18 cellular contexts compared by ENCODE assay signal in genomic region chr22:42111798-42112197, GRCh38. TPM values are rescaled to one million over a fixed set of nuclear protein-coding genes. Genes with fewer than 3 reads are reported as not detected.
DNase-seq lines count a peak whose midpoint lies in the region; ATAC-seq and TF ChIP-seq lines count a peak whose summit lies in the region.
"Had no signal": no experiment of that assay in that cellular context is flagged by ENCODE, and none has a peak within 500 bp of the region (broad histone marks: within the 10 kb centered on the region; RNA-seq: fewer than 3 reads in every experiment).

No MANE protein-coding gene starts in this region.

- no peak for ATAC-seq in left lung
- ATAC-seq: GM12878 had no signal

- no CpG with 5 or more reads among the region's 4 CpGs for WGBS in mesendoderm (ENCODE audit: extremely low coverage, insufficient coverage, low lambda C conversion rate)

- peak overlapping the region; percentile 61 for H2BK120ac ChIP-seq in mesendoderm (ENCODE audit: low read depth, low read length)

- H3K4me3 ChIP-seq in HFF-Myc (replicated peaks; ENCODE audit: low read depth, low read length), result no peak overlapping the region
- H3K4me3 ChIP-seq in mesendoderm (ENCODE audit: low read length), result no peak overlapping the region
- H3K4me3 ChIP-seq in left lung, result no peak overlapping the region
- H3K4me3 ChIP-seq: GM12878, SJCRH30 had no signal

- no peak overlapping the region for H3K4ac ChIP-seq in mesendoderm (ENCODE audit: low read depth, low read length)

- intact Hi-C loops in left lung (cut with DNase I), result loop anchor here in 1 of 2 donors (10.0 kb wide), 1 partner anchor 147 kb away; the partner anchor contains the start of gene SEPTIN3

- peak overlapping the region; percentile 44 for H3K56ac ChIP-seq in mesendoderm (ENCODE audit: low read length)

- peak overlapping the region; percentile 10 for H2BK5ac ChIP-seq in mesendoderm (ENCODE audit: low read length)

- H3K27ac ChIP-seq in mesendoderm (ENCODE audit: low read depth, low read length) (peak overlapping the region; percentile 41), left lung (no peak overlapping the region)
- H3K27ac ChIP-seq: SJCRH30 had no signal

- no peaks in the 10 kb centered on the region for H3K79me2 ChIP-seq in mesendoderm (ENCODE audit: control insufficient read depth, insufficient read depth, low read length)

- H2BK15ac ChIP-seq in mesendoderm (replicated peaks; ENCODE audit: low read depth), result no peak overlapping the region

- H3K9me3 ChIP-seq in left lung, result peaks cover 0 to 16% of the 10 kb centered on the region in 2 donors
- H3K9me3 ChIP-seq: BE2C, SJCRH30 had no signal

- no peak overlapping the region for H3K9ac ChIP-seq in mesendoderm (ENCODE audit: low read length)

- H3K36me3 ChIP-seq in mesendoderm (ENCODE audit: control insufficient read depth, insufficient read depth, low read length) (no peaks in the 10 kb centered on the region), left lung (no peaks in the 10 kb centered on the region)
- H3K36me3 ChIP-seq: BE2C, SJCRH30 had no signal

- H3K27me3 ChIP-seq in mesendoderm (ENCODE audit: insufficient read depth, low read length, poor library complexity) (no peaks in the 10 kb centered on the region), left lung (no peaks in the 10 kb centered on the region)
- H3K27me3 ChIP-seq: BE2C, SJCRH30 had no signal

- no peak overlapping the region for H3K23ac ChIP-seq in mesendoderm (ENCODE audit: low read length)

- peak; percentile 1 for DNase-seq in ACHN
- no peak for DNase-seq in HFF-Myc (ENCODE audit: extremely low read depth, low read depth)
- DNase-seq in SK-MEL-5 (ENCODE audit: low read depth, low spot score), result peak; percentile 22
- DNase-seq in mesendoderm, result peak; percentile 79
- no peak for DNase-seq in Ammon's horn (ENCODE audit: low spot score)
- DNase-seq in HT-29 (ENCODE audit: low spot score), result no peak
- no peak for DNase-seq in GF-D8 (lab: John Stamatoyannopoulos, UW)
- no peak for DNase-seq in left lung
- DNase-seq: BE2C; DMS79; GOT3; KBM-7; NCI-H1092; NCI-H1436; NCI-H187 treated with DMSO at 0.1 percent for 48 hours; NK-92 treated with Interleukin-12 subunit alpha and Interleukin-12 subunit beta, amount 100 ng/mL, for 24 hours; SJCRH30 had no signal

- H3K4me2 ChIP-seq in mesendoderm (ENCODE audit: low read length), result no peak overlapping the region

- no peak overlapping the region for H2AK5ac ChIP-seq in mesendoderm (ENCODE audit: low read length)

- H3K18ac ChIP-seq in mesendoderm (ENCODE audit: low read length), result peak overlapping the region; percentile 39

- H4K5ac ChIP-seq in mesendoderm (ENCODE audit: low read length), result no peak overlapping the region

- no peak overlapping the region for H4K8ac ChIP-seq in mesendoderm (ENCODE audit: low read depth, low read length)

- H3K4me1 ChIP-seq in mesendoderm (ENCODE audit: control insufficient read depth, low read depth, low read length) (peaks cover 4% of the 10 kb centered on the region), left lung (no peaks in the 10 kb centered on the region)
- H3K4me1 ChIP-seq: BE2C, SJCRH30 had no signal

- peak; percentile 6 for TF ChIP-seq CTCF in HFF-Myc (IDR thresholded peaks at IDR 0.05; ENCODE audit: low read depth, low read length, missing control alignments)
- no peak for TF ChIP-seq CTCF in left lung (IDR thresholded peaks at IDR 0.05)

- in situ Hi-C loops in ACHN (cut with HindIII; ENCODE audit: low pct_ligation_motif_present, low pct_unique_long_range_greater_than_20kb, low sequenced_read_pairs), result no loop called here
- in situ Hi-C loops in SK-MEL-5 (cut with HindIII; ENCODE audit: low pct_unique_long_range_greater_than_20kb, low sequenced_read_pairs), result no loop called here

- H3K79me1 ChIP-seq in mesendoderm (ENCODE audit: low read length), result no peaks in the 10 kb centered on the region

RNA-seq across cellular contexts. Expression of gene CYP2D6, which starts 18.8 kb away (rescaled TPM):
- total RNA-seq in SK-MEL-5 (2014; rRNA removed; shearing (Covaris generic)), result 0.21 and 0.24 TPM in 2 replicates
- 0.70 TPM in 1 of 2 replicates, not detected in the other for polyA plus RNA-seq in SK-MEL-5 (2015; cell fraction: cytosol; rRNA removed)
- 4.4 and 8.7 TPM in 2 replicates for polyA plus RNA-seq in SK-MEL-5 (2015; cell fraction: nucleus; rRNA removed)
- 0.42 TPM for polyA plus RNA-seq in mesendoderm (2013, experiment 1 of 2)
- 0.38 TPM for polyA plus RNA-seq in mesendoderm (2013, experiment 2 of 2)
- 2.6 and 2.8 TPM in 2 replicates for total RNA-seq in HT-29 (2014; rRNA removed; shearing (Covaris generic))
- total RNA-seq in left lung, result 1 to 10 TPM in 1 of 2 donors, under 1 TPM in 1; 0.96 to 1.1 TPM

RNA-seq across cellular contexts. Expression of gene NDUFA6, which starts 21.2 kb away (rescaled TPM):
- total RNA-seq in SK-MEL-5 (2014; rRNA removed; shearing (Covaris generic)), result 126 and 130 TPM in 2 replicates
- polyA plus RNA-seq in SK-MEL-5 (2015; cell fraction: cytosol; rRNA removed), result 66.2 and 88.1 TPM in 2 replicates
- 9.7 and 19.5 TPM in 2 replicates for polyA plus RNA-seq in SK-MEL-5 (2015; cell fraction: nucleus; rRNA removed)
- polyA plus RNA-seq in mesendoderm (2013, experiment 1 of 2), result 125 TPM
- polyA plus RNA-seq in mesendoderm (2013, experiment 2 of 2), result 126 TPM
- total RNA-seq in HT-29 (2014; rRNA removed; shearing (Covaris generic)), result 49.0 and 57.6 TPM in 2 replicates
- 10 to 100 TPM; 64.8 to 69.7 TPM for total RNA-seq in left lung

RNA-seq across cellular contexts. Expression of gene SMDT1, which starts 32.3 kb away (rescaled TPM):
- total RNA-seq in SK-MEL-5 (2014; rRNA removed; shearing (Covaris generic)), result 17.4 and 19.5 TPM in 2 replicates
- 37.0 and 49.8 TPM in 2 replicates for polyA plus RNA-seq in SK-MEL-5 (2015; cell fraction: cytosol; rRNA removed)
- 9.6 and 10.1 TPM in 2 replicates for polyA plus RNA-seq in SK-MEL-5 (2015; cell fraction: nucleus; rRNA removed)
- polyA plus RNA-seq in mesendoderm (2013, experiment 1 of 2), result 22.9 TPM
- polyA plus RNA-seq in mesendoderm (2013, experiment 2 of 2), result 22.2 TPM
- 18.9 and 25.5 TPM in 2 replicates for total RNA-seq in HT-29 (2014; rRNA removed; shearing (Covaris generic))
- 10 to 100 TPM; 73.2 to 94.6 TPM for total RNA-seq in left lung

RNA-seq across cellular contexts. Expression of gene PHETA2, which starts 37.8 kb away (rescaled TPM):
- total RNA-seq in SK-MEL-5 (2014; rRNA removed; shearing (Covaris generic)), result 0.16 and 0.34 TPM in 2 replicates
- polyA plus RNA-seq in SK-MEL-5 (2015; cell fraction: cytosol; rRNA removed), result 0.21 TPM in 1 of 2 replicates, not detected in the other
- polyA plus RNA-seq in SK-MEL-5 (2015; cell fraction: nucleus; rRNA removed), result 0.22 and 0.31 TPM in 2 replicates
- 4.6 TPM for polyA plus RNA-seq in mesendoderm (2013, experiment 1 of 2)
- polyA plus RNA-seq in mesendoderm (2013, experiment 2 of 2), result 4.3 TPM
- 5.1 and 6.5 TPM in 2 replicates for total RNA-seq in HT-29 (2014; rRNA removed; shearing (Covaris generic))
- total RNA-seq in left lung, result 10 to 100 TPM; 18.7 to 20.4 TPM
- total RNA-seq: SJCRH30 had no signal

RNA-seq across cellular contexts. Expression of gene NAGA, which starts 41.2 kb away (rescaled TPM):
- 73.0 and 75.1 TPM in 2 replicates for total RNA-seq in SK-MEL-5 (2014; rRNA removed; shearing (Covaris generic))
- 96.8 and 106 TPM in 2 replicates for polyA plus RNA-seq in SK-MEL-5 (2015; cell fraction: cytosol; rRNA removed)
- 21.0 and 22.5 TPM in 2 replicates for polyA plus RNA-seq in SK-MEL-5 (2015; cell fraction: nucleus; rRNA removed)
- 8.1 TPM for polyA plus RNA-seq in mesendoderm (2013, experiment 1 of 2)
- 8.4 TPM for polyA plus RNA-seq in mesendoderm (2013, experiment 2 of 2)
- total RNA-seq in HT-29 (2014; rRNA removed; shearing (Covaris generic)), result 20.8 and 26.8 TPM in 2 replicates
- total RNA-seq in left lung, result 10 to 100 TPM; 30.5 to 35.6 TPM

Comparison
In these comparisons a context has a peak if more than half of its experiments do, and no peak if none do; other contexts are left out.
1. DNase-seq: peak in ACHN (single experiment), SK-MEL-5 (single experiment) and mesendoderm (single experiment); none in HFF-Myc (single experiment), Ammon's horn (single experiment), HT-29 (single experiment), GF-D8 (single experiment) and left lung (0 of 2).